8 cellular contexts compared by ENCODE assay signal in genomic region chr3:38370861-38371260, GRCh38.
"Had no signal": no experiment of that assay in that cellular context is flagged by ENCODE, and none has a peak within 500 bp of the region (broad histone marks: within the 10 kb centered on the region; RNA-seq: fewer than 3 reads in every experiment).

No MANE protein-coding gene starts in this region.

- FAIRE-seq: G401.6, GM12878, GM12891, GM12892, GM18507, GM19239 had no signal

- DNase-seq: GDM1, GF-D8 had no signal
